ENCODE assay signal across 16 cellular contexts in the genomic region with DNA sequence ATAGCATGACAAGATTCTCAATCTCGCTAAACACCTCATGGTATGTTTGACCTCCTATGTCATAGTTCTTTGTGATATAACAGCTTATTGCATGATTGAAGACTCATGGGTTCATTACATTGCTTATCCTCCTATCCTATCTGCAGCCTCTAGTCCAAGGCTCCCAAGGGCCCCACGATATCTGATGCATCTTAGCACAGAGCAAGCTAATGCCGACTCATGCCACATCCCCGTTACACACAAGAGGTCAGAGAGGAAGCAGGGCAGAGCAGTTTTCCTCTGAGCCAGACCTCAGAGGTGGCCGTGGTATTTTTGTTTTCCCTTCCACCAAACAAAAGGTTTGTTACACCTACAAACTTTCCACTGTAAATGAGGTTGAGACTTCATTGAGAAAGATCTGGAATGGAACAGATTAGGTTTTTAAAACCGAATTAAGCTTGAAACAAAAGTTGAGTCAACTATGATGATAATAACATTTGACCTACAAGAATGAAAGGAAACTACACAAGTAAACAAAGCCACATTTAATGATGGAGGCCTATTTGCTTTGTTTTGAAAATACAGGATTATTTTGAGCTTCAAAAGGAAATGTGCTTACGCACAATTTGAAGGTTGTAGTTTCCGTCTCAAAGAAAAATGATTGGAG.
DNase-seq lines count a peak whose midpoint lies in the region; ATAC-seq and TF ChIP-seq lines count a peak whose summit lies in the region.
"Had no signal": no experiment of that assay in that cellular context is flagged by ENCODE, and none has a peak within 500 bp of the region (broad histone marks: within the 10 kb centered on the region; RNA-seq: fewer than 3 reads in every experiment).

No MANE protein-coding gene starts in this region.

- ATAC-seq in activated naive CD8-positive, alpha-beta T cell treated with anti-CD3 and anti-CD28 coated beads, Interleukin-2, amount 50 U/mL, for 24 hours = peak; percentile 50
- peak; percentile 74 to 84 for ATAC-seq in stimulated activated naive B cell treated with anti-CD40 and anti-IgM and Interleukin-4, amounts not matched to agents 10 μg/mL and 1 μg/mL and 100 μg/mL, for 72 hours (replicated peaks)

- H3K4me1 Mint-ChIP-seq in activated naive CD8-positive, alpha-beta T cell treated with anti-CD3 and anti-CD28 coated beads, Interleukin-2, amount 50 U/mL, for 24 hours = peaks cover 14% of the 10 kb centered on the region
- no peaks in the 10 kb centered on the region for H3K4me1 Mint-ChIP-seq in activated naive CD8-positive, alpha-beta T cell treated with anti-CD3 and anti-CD28 coated beads for 36 hours
- peaks cover 15 to 18% of the 10 kb centered on the region in 2 donors for H3K4me1 Mint-ChIP-seq in stimulated activated naive B cell treated with anti-CD40 and anti-IgM and Interleukin-4, amounts not matched to agents 10 μg/mL and 1 μg/mL and 100 μg/mL, for 72 hours

- H3K4me3 Mint-ChIP-seq in activated naive CD8-positive, alpha-beta T cell treated with anti-CD3 and anti-CD28 coated beads, Interleukin-2, amount 50 U/mL, for 24 hours = no peak overlapping the region
- H3K4me3 Mint-ChIP-seq in activated naive CD8-positive, alpha-beta T cell treated with anti-CD3 and anti-CD28 coated beads for 36 hours = no peak overlapping the region
- peak overlapping the region in 1 of 2 donors; percentile 43 for H3K4me3 Mint-ChIP-seq in stimulated activated naive B cell treated with anti-CD40 and anti-IgM and Interleukin-4, amounts not matched to agents 10 μg/mL and 1 μg/mL and 100 μg/mL, for 72 hours
- H3K4me3 Mint-ChIP-seq: T-helper 1 cell treated with Interleukin-12 subunit alpha and Interleukin-12 subunit beta and Interleukin-4 antibody, amounts not matched to agents 30 μg/mL and 1 μg/mL, for 36 hours had no signal

- H3K27ac Mint-ChIP-seq in activated naive CD8-positive, alpha-beta T cell treated with anti-CD3 and anti-CD28 coated beads, Interleukin-2, amount 50 U/mL, for 24 hours = no peak overlapping the region
- H3K27ac Mint-ChIP-seq in activated naive CD8-positive, alpha-beta T cell treated with anti-CD3 and anti-CD28 coated beads for 36 hours = no peak overlapping the region
- no peak overlapping the region for H3K27ac Mint-ChIP-seq in stimulated activated naive B cell treated with anti-CD40 and anti-IgM and Interleukin-4, amounts not matched to agents 10 μg/mL and 1 μg/mL and 100 μg/mL, for 72 hours
- H3K27ac Mint-ChIP-seq: T-helper 1 cell treated with Interleukin-12 subunit alpha and Interleukin-12 subunit beta and Interleukin-4 antibody, amounts not matched to agents 30 μg/mL and 1 μg/mL, for 36 hours had no signal

- H3K27me3 Mint-ChIP-seq in activated naive CD8-positive, alpha-beta T cell treated with anti-CD3 and anti-CD28 coated beads, Interleukin-2, amount 50 U/mL, for 24 hours = no peaks in the 10 kb centered on the region
- H3K27me3 Mint-ChIP-seq in activated naive CD8-positive, alpha-beta T cell treated with anti-CD3 and anti-CD28 coated beads for 36 hours = peaks cover 4% of the 10 kb centered on the region
- peaks cover 0 to 15% of the 10 kb centered on the region in 2 donors for H3K27me3 Mint-ChIP-seq in stimulated activated naive B cell treated with anti-CD40 and anti-IgM and Interleukin-4, amounts not matched to agents 10 μg/mL and 1 μg/mL and 100 μg/mL, for 72 hours

- no peak overlapping the region for H3K4me3 ChIP-seq in fibroblast of mammary gland (ENCODE audit: control insufficient read depth, low read depth, low read length)
- H3K4me3 ChIP-seq: ascending aorta, right lobe of liver had no signal

- DNase-seq in activated naive CD8-positive, alpha-beta T cell treated with anti-CD3 and anti-CD28 coated beads, Interleukin-2, amount 50 U/mL, for 24 hours = no peak
- DNase-seq in activated naive CD8-positive, alpha-beta T cell treated with anti-CD3 and anti-CD28 coated beads for 36 hours = no peak
- DNase-seq in SK-N-DZ (ENCODE audit: low spot score) (peak; percentile 51), fibroblast of mammary gland (ENCODE audit: low read depth) (peak; percentile 7), NCI-H524 treated with DMSO at 0.1 percent for 48 hours (lab: John Stamatoyannopoulos, UW) (no peak), NCI-H1105 (lab: John Stamatoyannopoulos, UW) (no peak)
- no peak for DNase-seq in stimulated activated naive B cell treated with anti-CD40 and anti-IgM and Interleukin-4, amounts not matched to agents 10 μg/mL and 1 μg/mL and 100 μg/mL, for 72 hours
- no peak for DNase-seq in activated T-cell treated with anti-CD3 and anti-CD28 coated beads, Interleukin-2, amount 50 U/mL, for 1 hour
- DNase-seq: activated CD4-positive, alpha-beta T cell treated with anti-CD3 and anti-CD28 coated beads, Interleukin-2, amount 50 U/mL, for 4 hours; cortex of kidney; NCI-H2081; NCI-H774; right lobe of liver; stimulated activated CD4-positive, alpha-beta T cell treated with anti-CD3 and anti-CD28 coated beads, Interleukin-4, amount 100 ng/mL, for 4 hours had no signal

- no peaks in the 10 kb centered on the region for H3K9me3 Mint-ChIP-seq in activated naive CD8-positive, alpha-beta T cell treated with anti-CD3 and anti-CD28 coated beads, Interleukin-2, amount 50 U/mL, for 24 hours
- H3K9me3 Mint-ChIP-seq in activated naive CD8-positive, alpha-beta T cell treated with anti-CD3 and anti-CD28 coated beads for 36 hours = no peaks in the 10 kb centered on the region
- H3K9me3 Mint-ChIP-seq in stimulated activated naive B cell treated with anti-CD40 and anti-IgM and Interleukin-4, amounts not matched to agents 10 μg/mL and 1 μg/mL and 100 μg/mL, for 72 hours = no peaks in the 10 kb centered on the region
- H3K9me3 Mint-ChIP-seq: T-helper 1 cell treated with Interleukin-12 subunit alpha and Interleukin-12 subunit beta and Interleukin-4 antibody, amounts not matched to agents 30 μg/mL and 1 μg/mL, for 36 hours had no signal

- no peaks in the 10 kb centered on the region for H3K36me3 Mint-ChIP-seq in activated naive CD8-positive, alpha-beta T cell treated with anti-CD3 and anti-CD28 coated beads, Interleukin-2, amount 50 U/mL, for 24 hours (ENCODE audit: low read depth)
- no peaks in the 10 kb centered on the region for H3K36me3 Mint-ChIP-seq in activated naive CD8-positive, alpha-beta T cell treated with anti-CD3 and anti-CD28 coated beads for 36 hours
- H3K36me3 Mint-ChIP-seq in stimulated activated naive B cell treated with anti-CD40 and anti-IgM and Interleukin-4, amounts not matched to agents 10 μg/mL and 1 μg/mL and 100 μg/mL, for 72 hours = no peaks in the 10 kb centered on the region

- no peak for TF ChIP-seq CTCF in fibroblast of mammary gland (conservative IDR thresholded peaks at IDR 0.05; ENCODE audit: control insufficient read depth, insufficient read depth, low read depth, low read length)

Comparison
In these comparisons a context has a peak if more than half of its experiments do, and no peak if none do; other contexts are left out.
1. DNase-seq: peak in SK-N-DZ (single experiment) and fibroblast of mammary gland (single experiment); none in activated naive CD8-positive, alpha-beta T cell treated with anti-CD3 and anti-CD28 coated beads, Interleukin-2, amount 50 U/mL, for 24 hours (single experiment), activated naive CD8-positive, alpha-beta T cell treated with anti-CD3 and anti-CD28 coated beads for 36 hours (single experiment), stimulated activated naive B cell treated with anti-CD40 and anti-IgM and Interleukin-4, amounts not matched to agents 10 μg/mL and 1 μg/mL and 100 μg/mL, for 72 hours (single experiment), activated T-cell treated with anti-CD3 and anti-CD28 coated beads, Interleukin-2, amount 50 U/mL, for 1 hour (single experiment), NCI-H524 treated with DMSO at 0.1 percent for 48 hours (single experiment) and NCI-H1105 (single experiment).